Comparison of ENCODE assay signal across 25 cellular contexts in genomic region chr4:56226579-56226978, GRCh38.
DNase-seq lines count a peak whose midpoint lies in the region; ATAC-seq and TF ChIP-seq lines count a peak whose summit lies in the region.
"Had no signal": no experiment of that assay in that cellular context is flagged by ENCODE, and none has a peak within 500 bp of the region (broad histone marks: within the 10 kb centered on the region; RNA-seq: fewer than 3 reads in every experiment).

No MANE protein-coding gene starts in this region.

- peaks cover 6% of the 10 kb centered on the region; the same call in 1 of the 3 replicates for H3K9me3 Mint-ChIP-seq in GM23338
- H3K9me3 Mint-ChIP-seq in WTC11 = peaks cover 14% of the 10 kb centered on the region
- H3K9me3 Mint-ChIP-seq in nephron = peaks cover 5% of the 10 kb centered on the region
- H3K9me3 Mint-ChIP-seq in activated CD4-positive, alpha-beta T cell treated with anti-CD3 and anti-CD28 coated beads, Interleukin-2, amount 10 ng/mL, durations not matched to agents 24 days and 14 days = peaks cover 4% of the 10 kb centered on the region

- H3K4me1 Mint-ChIP-seq in GM23338 = peaks cover 22% of the 10 kb centered on the region
- H3K4me1 Mint-ChIP-seq in WTC11 = peaks cover 26% of the 10 kb centered on the region
- peaks cover 15% of the 10 kb centered on the region for H3K4me1 Mint-ChIP-seq in nephron
- no peaks in the 10 kb centered on the region for H3K4me1 Mint-ChIP-seq in activated CD4-positive, alpha-beta T cell treated with anti-CD3 and anti-CD28 coated beads, Interleukin-2, amount 10 ng/mL, durations not matched to agents 24 days and 14 days

- H3K4me1 ChIP-seq in GM23338 (ENCODE audit: insufficient read depth) = peaks cover 13% of the 10 kb centered on the region; the same call in 1 of the 2 replicates
- H3K4me1 ChIP-seq: SJSA1 had no signal

- POLR2A ChIA-PET in WTC11 (lab: Charles Lee) = interaction anchor here (0.5 kb wide), 1 partner anchor 27 kb away, joined by 5 read pairs; no protein-coding TSS in a partner anchor

- H3K9me2 ChIP-seq in GM23338 (ENCODE audit: insufficient read depth) = peaks cover 6% of the 10 kb centered on the region; the same call in 1 of the 2 replicates

- H3K27ac ChIP-seq in GM23338 (ENCODE audit: low read depth) = no peak overlapping the region
- H3K27ac ChIP-seq: KMS-11, SJSA1 had no signal

- H3K4me3 Mint-ChIP-seq in GM23338 (0 out of 3 replicates have a peak overlapping the region, but pooled peaks have one; percentile 8), WTC11 (no peak overlapping the region), nephron (no peak overlapping the region)
- no peak overlapping the region for H3K4me3 Mint-ChIP-seq in activated CD4-positive, alpha-beta T cell treated with anti-CD3 and anti-CD28 coated beads, Interleukin-2, amount 10 ng/mL, durations not matched to agents 24 days and 14 days
- H3K4me3 Mint-ChIP-seq: CD8-positive, alpha-beta memory T cell had no signal

- H3K27me3 ChIP-seq in GM23338 (ENCODE audit: insufficient read depth) = no peaks in the 10 kb centered on the region
- H3K27me3 ChIP-seq: SJSA1 had no signal

- CTCF ChIA-PET in WTC11 (lab: Charles Lee) = no interaction called here

- no peaks in the 10 kb centered on the region for H3K79me2 ChIP-seq in GM23338 (replicated peaks; ENCODE audit: insufficient read depth)

- H3K4me2 ChIP-seq in GM23338 = peak overlapping the region; percentile 48; the same call in 1 of the 2 replicates
- H3K4me2 ChIP-seq: KMS-11 had no signal

- peaks cover 33% of the 10 kb centered on the region for H3K36me3 Mint-ChIP-seq in GM23338 (ENCODE audit: low read depth)
- H3K36me3 Mint-ChIP-seq in WTC11 = peaks cover 5% of the 10 kb centered on the region
- peaks cover 73% of the 10 kb centered on the region for H3K36me3 Mint-ChIP-seq in nephron (ENCODE audit: low read depth)
- H3K36me3 Mint-ChIP-seq in activated CD4-positive, alpha-beta T cell treated with anti-CD3 and anti-CD28 coated beads, Interleukin-2, amount 10 ng/mL, durations not matched to agents 24 days and 14 days (ENCODE audit: low read depth) = no peaks in the 10 kb centered on the region
- H3K36me3 Mint-ChIP-seq: CD8-positive, alpha-beta memory T cell had no signal

- no peaks in the 10 kb centered on the region; the same call in 1 of the 2 replicates for H4K20me1 ChIP-seq in GM23338 (replicated peaks; ENCODE audit: insufficient read depth)

- H3K4me3 ChIP-seq in GM23338 = no peak overlapping the region
- H3K4me3 ChIP-seq: SJSA1 had no signal

- DNase-seq in GM23338 (ENCODE audit: low spot score) (peak; percentile 57), WTC11 (ENCODE audit: low spot score) (no peak), iPS DF 19.7 (ENCODE audit: low read depth, low spot score) (peak; percentile 45), cerebellar cortex (ENCODE audit: low spot score) (no peak), NCI-H524 (lab: John Stamatoyannopoulos, UW) (no peak)
- DNase-seq in activated CD4-positive, alpha-beta T cell treated with anti-CD3 and anti-CD28 coated beads, Interleukin-2, amount 10 ng/mL, durations not matched to agents 24 days and 14 days = no peak
- DNase-seq: AML-193; C1 segment of cervical spinal cord; CD8-positive, alpha-beta memory T cell; EL; GF-D8; IMR-90; NCI-H1092 treated with DMSO at 0.1 percent for 48 hours; NCI-H1436 treated with DMSO at 0.1 percent for 48 hours; NCI-H2029 treated with DMSO at 0.1 percent for 48 hours; NCI-H2171; NCI-H345; NCI-H524 treated with DMSO at 0.1 percent for 48 hours; OCI-M1 had no signal

- H2AFZ ChIP-seq in GM23338 = no peak overlapping the region

- ATAC-seq in GM23338 (peak; percentile 99), WTC11 (peak; percentile 97), GM21381 (IDR thresholded peaks at IDR 0.05; ENCODE audit: unreplicated experiment) (no peak)
- ATAC-seq: HCT116, Right ventricle myocardium inferior had no signal

- H3F3A ChIP-seq in GM23338 (replicated peaks; ENCODE audit: low read depth) = no peaks in the 10 kb centered on the region

- 0 out of 2 replicates have a peak, but pooled peaks cover 3% of the 10 kb centered on the region for H3K36me3 ChIP-seq in GM23338 (ENCODE audit: insufficient read depth)
- H3K36me3 ChIP-seq: SJSA1 had no signal

- intact Hi-C loops in activated CD4-positive, alpha-beta T cell treated with anti-CD3 and anti-CD28 coated beads, Interleukin-2, amount 10 ng/mL, durations not matched to agents 24 days and 14 days (cut with micrococcal nuclease) = no loop called here

- H3K27me3 Mint-ChIP-seq in GM23338 (ENCODE audit: insufficient read depth, low read depth, poor library complexity) (peaks cover 4% of the 10 kb centered on the region), WTC11 (ENCODE audit: low read depth) (no peaks in the 10 kb centered on the region), nephron (ENCODE audit: low read depth) (no peaks in the 10 kb centered on the region)
- no peaks in the 10 kb centered on the region for H3K27me3 Mint-ChIP-seq in activated CD4-positive, alpha-beta T cell treated with anti-CD3 and anti-CD28 coated beads, Interleukin-2, amount 10 ng/mL, durations not matched to agents 24 days and 14 days

- TF ChIP-seq CTCF in GM23338 (conservative IDR thresholded peaks at IDR 0.05; ENCODE audit: low read depth in 2 of 2) = no peak
- no peak for TF ChIP-seq CTCF in WTC11 (IDR thresholded peaks at IDR 0.05)
- TF ChIP-seq CTCF in nephron (IDR thresholded peaks at IDR 0.05; ENCODE audit: unreplicated experiment in 3 of 3) = no peak

- peak overlapping the region; percentile 46 for H3K27ac Mint-ChIP-seq in GM23338
- peak overlapping the region; percentile 40; the same call in 1 of the 2 replicates for H3K27ac Mint-ChIP-seq in WTC11
- peak overlapping the region in 2 of 3 experiments; percentile 10 to 40 for H3K27ac Mint-ChIP-seq in nephron
- H3K27ac Mint-ChIP-seq in activated CD4-positive, alpha-beta T cell treated with anti-CD3 and anti-CD28 coated beads, Interleukin-2, amount 10 ng/mL, durations not matched to agents 24 days and 14 days = no peak overlapping the region
- H3K27ac Mint-ChIP-seq: CD8-positive, alpha-beta memory T cell had no signal

TF ChIP-seq in GM23338, 12 proteins besides CTCF, POLR2A, EP300 and RAD21 (continues in another document):
- no peak for TF ChIP-seq JUNB (IDR thresholded peaks at IDR 0.05; ENCODE audit: unreplicated experiment)

TF ChIP-seq in WTC11, 78 proteins besides CTCF, POLR2A, EP300 and RAD21:
- no peak for TF ChIP-seq ZNF219 (CRISPR knock-in tag; IDR thresholded peaks at IDR 0.05; ENCODE audit: borderline replicate concordance)
- TF ChIP-seq MAX (CRISPR knock-in tag; IDR thresholded peaks at IDR 0.05) = 0 out of 2 replicates have a peak, but pooled peaks have one; percentile 19
- no peak for TF ChIP-seq SP1 (CRISPR knock-in tag; conservative IDR thresholded peaks at IDR 0.05)
- peak; percentile 21; the same call in 1 of the 2 replicates for TF ChIP-seq ZNF423 (CRISPR knock-in tag; IDR thresholded peaks at IDR 0.05)
- no peak for TF ChIP-seq TP53 (CRISPR knock-in tag; IDR thresholded peaks at IDR 0.05)
- no peak for TF ChIP-seq FOXJ3 (CRISPR knock-in tag; IDR thresholded peaks at IDR 0.05; ENCODE audit: borderline replicate concordance)
- TF ChIP-seq MXD4 (CRISPR knock-in tag; IDR thresholded peaks at IDR 0.05; ENCODE audit: borderline replicate concordance) = no peak
- no peak for TF ChIP-seq JAZF1 (CRISPR knock-in tag; IDR thresholded peaks at IDR 0.05)
TF ChIP-seq in WTC11: peak in this region for 2.

Comparison
In these comparisons a context has a peak if more than half of its experiments do, and no peak if none do; other contexts are left out.
1. DNase-seq: peak in GM23338 (single experiment) and iPS DF 19.7 (single experiment); none in WTC11 (single experiment), activated CD4-positive, alpha-beta T cell treated with anti-CD3 and anti-CD28 coated beads, Interleukin-2, amount 10 ng/mL, durations not matched to agents 24 days and 14 days (single experiment), cerebellar cortex (single experiment) and NCI-H524 (0 of 2).